In genomic region chr7:6386779-6387178, GRCh38 we compare ENCODE assay signal across 13 cellular contexts. TPM values are rescaled to one million over a fixed set of nuclear protein-coding genes. Genes with fewer than 3 reads are reported as not detected.
DNase-seq lines count a peak whose midpoint lies in the region; ATAC-seq and TF ChIP-seq lines count a peak whose summit lies in the region.
"Had no signal": no experiment of that assay in that cellular context is flagged by ENCODE, and none has a peak within 500 bp of the region (broad histone marks: within the 10 kb centered on the region; RNA-seq: fewer than 3 reads in every experiment).

No MANE protein-coding gene starts in this region.

- H3K27ac ChIP-seq in esophagus squamous epithelium: peak overlapping the region; percentile 18 to 92 (median 82)

- ATAC-seq in activated CD8-positive, alpha-beta T cell treated with anti-CD3 and anti-CD28 coated beads for 36 hours: no peak
- no peak for ATAC-seq in activated CD8-positive, alpha-beta T cell treated with anti-CD3 and anti-CD28 coated beads, Interleukin-2, amount 10 ng/mL, durations not matched to agents 7 days and 5 days
- ATAC-seq in stimulated activated effector memory CD8-positive, alpha-beta T cell treated with anti-CD3 and anti-CD28 coated beads, Interleukin-12 subunit alpha, Interleukin-12 subunit beta, amount 100 ng/mL, for 72 hours: no peak
- no peak for ATAC-seq in HG03354 (IDR thresholded peaks at IDR 0.05; ENCODE audit: poor library complexity, severe bottlenecking, unreplicated experiment)
- ATAC-seq: T-cell had no signal

- H3K9me3 Mint-ChIP-seq in activated CD8-positive, alpha-beta T cell treated with anti-CD3 and anti-CD28 coated beads for 36 hours: no peaks in the 10 kb centered on the region
- H3K9me3 Mint-ChIP-seq in activated CD8-positive, alpha-beta T cell treated with anti-CD3 and anti-CD28 coated beads, Interleukin-2, amount 10 ng/mL, durations not matched to agents 7 days and 5 days (ENCODE audit: insufficient read depth): no peaks in the 10 kb centered on the region
- no peaks in the 10 kb centered on the region for H3K9me3 Mint-ChIP-seq in HFFc6
- no peaks in the 10 kb centered on the region for H3K9me3 Mint-ChIP-seq in stimulated activated effector memory CD8-positive, alpha-beta T cell treated with anti-CD3 and anti-CD28 coated beads, Interleukin-12 subunit alpha, Interleukin-12 subunit beta, amount 100 ng/mL, for 72 hours
- H3K9me3 Mint-ChIP-seq: T-cell had no signal

- H3K36me3 ChIP-seq in esophagus squamous epithelium: peaks cover 4 to 46% (median 11%) of the 10 kb centered on the region in 3 donors

- no peak overlapping the region for H3K4me3 ChIP-seq in esophagus squamous epithelium
- H3K4me3 ChIP-seq: tibial artery had no signal

- CTCF ChIA-PET in activated CD8-positive, alpha-beta T cell treated with anti-CD3 and anti-CD28 coated beads for 36 hours (lab: Charles Lee): no interaction called here
- CTCF ChIA-PET in activated CD8-positive, alpha-beta T cell treated with anti-CD3 and anti-CD28 coated beads, Interleukin-2, amount 10 ng/mL, durations not matched to agents 7 days and 5 days (lab: Charles Lee): interaction anchor here (0.8 kb wide), 1 partner anchor 280 kb away, joined by 3 read pairs; no protein-coding TSS in a partner anchor

- H3K4me1 Mint-ChIP-seq in activated CD8-positive, alpha-beta T cell treated with anti-CD3 and anti-CD28 coated beads for 36 hours (ENCODE audit: low read depth): peaks cover 44% of the 10 kb centered on the region
- peaks cover 42% of the 10 kb centered on the region for H3K4me1 Mint-ChIP-seq in activated CD8-positive, alpha-beta T cell treated with anti-CD3 and anti-CD28 coated beads, Interleukin-2, amount 10 ng/mL, durations not matched to agents 7 days and 5 days (ENCODE audit: low read depth)
- H3K4me1 Mint-ChIP-seq in HFFc6 (ENCODE audit: low read depth): peaks cover 63% of the 10 kb centered on the region
- peaks cover 55% of the 10 kb centered on the region for H3K4me1 Mint-ChIP-seq in stimulated activated effector memory CD8-positive, alpha-beta T cell treated with anti-CD3 and anti-CD28 coated beads, Interleukin-12 subunit alpha, Interleukin-12 subunit beta, amount 100 ng/mL, for 72 hours

- TF ChIP-seq CTCF in activated CD8-positive, alpha-beta T cell treated with anti-CD3 and anti-CD28 coated beads for 36 hours (IDR thresholded peaks at IDR 0.05): no peak
- TF ChIP-seq CTCF in HFFc6 (IDR thresholded peaks at IDR 0.05) (no peak), esophagus squamous epithelium (IDR thresholded peaks at IDR 0.05) (no peak)

- DNase-seq in activated CD8-positive, alpha-beta T cell treated with anti-CD3 and anti-CD28 coated beads for 36 hours: no peak
- DNase-seq in activated CD8-positive, alpha-beta T cell treated with anti-CD3 and anti-CD28 coated beads, Interleukin-2, amount 10 ng/mL, durations not matched to agents 7 days and 5 days: no peak
- DNase-seq in HFFc6 (no peak), esophagus squamous epithelium (lab: John Stamatoyannopoulos, UW) (no peak), COLO668 (lab: John Stamatoyannopoulos, UW; ENCODE audit: unreplicated experiment) (no peak), mesenteric fat pad (ENCODE audit: low spot score) (no peak)
- DNase-seq in stimulated activated effector memory CD8-positive, alpha-beta T cell treated with anti-CD3 and anti-CD28 coated beads, Interleukin-12 subunit alpha, Interleukin-12 subunit beta, amount 100 ng/mL, for 72 hours (ENCODE audit: low spot score in 2 of 2): no peak
- DNase-seq: foreskin fibroblast, NCI-H2107, NCI-H82, T-cell, tibial artery had no signal

- POLR2A ChIA-PET in activated CD8-positive, alpha-beta T cell treated with anti-CD3 and anti-CD28 coated beads for 36 hours (lab: Charles Lee): interaction anchor here (0.6 kb wide), 1 partner anchor 43 kb away, joined by 5 read pairs; no protein-coding TSS in a partner anchor
- POLR2A ChIA-PET in activated CD8-positive, alpha-beta T cell treated with anti-CD3 and anti-CD28 coated beads, Interleukin-2, amount 10 ng/mL, durations not matched to agents 7 days and 5 days (lab: Charles Lee): no interaction called here

- no peak for TF ChIP-seq POLR2A in esophagus squamous epithelium (IDR thresholded peaks at IDR 0.05)

- peaks cover 51 to 100% (median 65%) of the 10 kb centered on the region in 3 donors for H3K4me1 ChIP-seq in esophagus squamous epithelium

- no peaks in the 10 kb centered on the region for H3K9me3 ChIP-seq in esophagus squamous epithelium
- H3K9me3 ChIP-seq: tibial artery had no signal

- H3K36me3 Mint-ChIP-seq in activated CD8-positive, alpha-beta T cell treated with anti-CD3 and anti-CD28 coated beads for 36 hours (ENCODE audit: low read depth): peaks cover 27% of the 10 kb centered on the region
- H3K36me3 Mint-ChIP-seq in activated CD8-positive, alpha-beta T cell treated with anti-CD3 and anti-CD28 coated beads, Interleukin-2, amount 10 ng/mL, durations not matched to agents 7 days and 5 days (ENCODE audit: low read depth): peaks cover 38% of the 10 kb centered on the region
- H3K36me3 Mint-ChIP-seq in HFFc6 (ENCODE audit: low read depth): peaks cover 22% of the 10 kb centered on the region; the same call in 1 of the 2 replicates
- peaks cover 73% of the 10 kb centered on the region for H3K36me3 Mint-ChIP-seq in stimulated activated effector memory CD8-positive, alpha-beta T cell treated with anti-CD3 and anti-CD28 coated beads, Interleukin-12 subunit alpha, Interleukin-12 subunit beta, amount 100 ng/mL, for 72 hours

- H3K27ac Mint-ChIP-seq in activated CD8-positive, alpha-beta T cell treated with anti-CD3 and anti-CD28 coated beads for 36 hours: peak overlapping the region; percentile 30
- no peak overlapping the region for H3K27ac Mint-ChIP-seq in activated CD8-positive, alpha-beta T cell treated with anti-CD3 and anti-CD28 coated beads, Interleukin-2, amount 10 ng/mL, durations not matched to agents 7 days and 5 days
- peak overlapping the region; percentile 51 for H3K27ac Mint-ChIP-seq in HFFc6
- peak overlapping the region; percentile 68 for H3K27ac Mint-ChIP-seq in stimulated activated effector memory CD8-positive, alpha-beta T cell treated with anti-CD3 and anti-CD28 coated beads, Interleukin-12 subunit alpha, Interleukin-12 subunit beta, amount 100 ng/mL, for 72 hours

- WGBS in esophagus squamous epithelium, 2 donors: 74 to 83% methylated on average over 3 of the region's 3 CpGs

- no peak overlapping the region for H3K4me3 Mint-ChIP-seq in activated CD8-positive, alpha-beta T cell treated with anti-CD3 and anti-CD28 coated beads for 36 hours
- no peak overlapping the region for H3K4me3 Mint-ChIP-seq in activated CD8-positive, alpha-beta T cell treated with anti-CD3 and anti-CD28 coated beads, Interleukin-2, amount 10 ng/mL, durations not matched to agents 7 days and 5 days
- H3K4me3 Mint-ChIP-seq in HFFc6: no peak overlapping the region
- no peak overlapping the region for H3K4me3 Mint-ChIP-seq in stimulated activated effector memory CD8-positive, alpha-beta T cell treated with anti-CD3 and anti-CD28 coated beads, Interleukin-12 subunit alpha, Interleukin-12 subunit beta, amount 100 ng/mL, for 72 hours

- intact Hi-C loops in activated CD8-positive, alpha-beta T cell treated with anti-CD3 and anti-CD28 coated beads for 36 hours (cut with micrococcal nuclease): loop anchor here (5.0 kb wide), 1 partner anchor 51 kb away; no protein-coding TSS in a partner anchor
- intact Hi-C loops in esophagus squamous epithelium (cut with DNase I): no loop called here

- H3K27me3 Mint-ChIP-seq in activated CD8-positive, alpha-beta T cell treated with anti-CD3 and anti-CD28 coated beads for 36 hours: no peaks in the 10 kb centered on the region
- no peaks in the 10 kb centered on the region for H3K27me3 Mint-ChIP-seq in activated CD8-positive, alpha-beta T cell treated with anti-CD3 and anti-CD28 coated beads, Interleukin-2, amount 10 ng/mL, durations not matched to agents 7 days and 5 days (ENCODE audit: low read depth)
- H3K27me3 Mint-ChIP-seq in HFFc6 (ENCODE audit: insufficient read depth): no peaks in the 10 kb centered on the region
- H3K27me3 Mint-ChIP-seq: T-cell had no signal

- no peaks in the 10 kb centered on the region for H3K27me3 ChIP-seq in esophagus squamous epithelium
- H3K27me3 ChIP-seq: tibial artery had no signal

RNA-seq across cellular contexts. Expression of gene RAC1, which starts 12.5 kb away (rescaled TPM):
- 100 to 1,000 TPM; 143 to 152 TPM for total RNA-seq in activated CD8-positive, alpha-beta T cell treated with anti-CD3 and anti-CD28 coated beads for 36 hours
- total RNA-seq in activated CD8-positive, alpha-beta T cell treated with anti-CD3 and anti-CD28 coated beads, Interleukin-2, amount 10 ng/mL, durations not matched to agents 7 days and 5 days: 100 to 1,000 TPM; 182 to 186 TPM
- 100 to 1,000 TPM; 311 to 400 (median 359) TPM for total RNA-seq in HFFc6 (2021; fragmentation: NEBNext Ultra II Directional; extraction: Animal tissue kit (Norgen Biotek cat#: 25700))
- 100 to 1,000 TPM; 174 to 310 (median 226) TPM for total RNA-seq in esophagus squamous epithelium
- 229 TPM for total RNA-seq in mesenteric fat pad

RNA-seq across cellular contexts. Expression of gene FAM220A, which starts 38.0 kb away (rescaled TPM):
- total RNA-seq in activated CD8-positive, alpha-beta T cell treated with anti-CD3 and anti-CD28 coated beads for 36 hours: 10 to 100 TPM; 10.7 to 11.3 TPM
- 10 to 100 TPM; 11.6 to 16.7 TPM for total RNA-seq in activated CD8-positive, alpha-beta T cell treated with anti-CD3 and anti-CD28 coated beads, Interleukin-2, amount 10 ng/mL, durations not matched to agents 7 days and 5 days
- total RNA-seq in HFFc6 (2021; fragmentation: NEBNext Ultra II Directional; extraction: Animal tissue kit (Norgen Biotek cat#: 25700)): 10 to 100 TPM; 13.6 to 24.8 (median 15.5) TPM
- total RNA-seq in esophagus squamous epithelium: 10 to 100 TPM; 10.6 to 21.2 (median 14.2) TPM
- 15.0 TPM for total RNA-seq in mesenteric fat pad
